In the genomic region with DNA sequence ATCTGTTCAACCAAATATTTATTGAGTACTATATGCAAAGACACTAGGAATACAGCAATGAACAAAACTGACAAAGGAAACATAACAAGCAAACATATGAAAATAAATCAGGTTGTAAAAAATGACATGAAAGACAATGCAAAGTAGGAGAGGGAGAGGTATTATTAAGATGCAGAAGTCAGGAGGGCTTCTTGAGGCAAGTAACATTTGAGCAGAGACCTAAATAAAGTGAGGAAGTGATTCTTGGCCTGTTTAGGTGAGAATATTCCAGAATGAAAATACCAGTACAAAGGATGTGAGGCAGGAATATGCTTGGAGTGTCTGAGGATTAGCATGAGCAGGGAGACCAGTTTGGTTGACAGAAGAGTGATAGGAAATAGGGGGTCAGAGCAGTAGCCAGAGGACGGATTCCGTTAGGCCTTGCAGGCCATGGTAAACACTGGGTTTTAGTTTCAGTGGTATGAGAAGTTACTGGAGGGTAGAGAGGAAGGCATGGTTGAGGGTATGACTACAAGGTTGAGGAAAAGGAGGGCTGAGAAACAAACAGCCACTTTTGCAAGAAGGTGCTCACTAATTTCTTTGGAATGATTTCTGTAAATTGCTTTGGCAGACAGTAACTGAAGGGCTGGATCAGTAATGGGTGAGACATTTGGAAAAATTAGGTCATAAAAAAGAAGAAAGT, we compare ENCODE assay signal across 14 cellular contexts.
A peak's percentile ranks its signal among the peaks of the same experiment; 100 is the strongest.
DNase-seq lines count a peak whose midpoint lies in the region; ATAC-seq and TF ChIP-seq lines count a peak whose summit lies in the region.
"Had no signal": no experiment of that assay in that cellular context is flagged by ENCODE, and none has a peak within 500 bp of the region (broad histone marks: within the 10 kb centered on the region; RNA-seq: fewer than 3 reads in every experiment).

No MANE protein-coding gene starts in this region.

- peaks cover 10% of the 10 kb centered on the region for H3K4me1 Mint-ChIP-seq in CD4-positive, alpha-beta T cell (ENCODE audit: low read depth)

- H3K4me3 ChIP-seq in AG09309 (ENCODE audit: control insufficient read depth, low read depth, low read length), result no peak overlapping the region
- H3K4me3 ChIP-seq: esophagus squamous epithelium had no signal

- no peaks in the 10 kb centered on the region for H3K9me3 Mint-ChIP-seq in CD4-positive, alpha-beta T cell

- H3K27me3 ChIP-seq in CD4-positive, alpha-beta T cell (ENCODE audit: control insufficient read depth, insufficient read depth, low read length), result no peaks in the 10 kb centered on the region
- H3K27me3 ChIP-seq: esophagus squamous epithelium had no signal

- TF ChIP-seq CTCF in AG09309 (IDR thresholded peaks at IDR 0.05; ENCODE audit: control insufficient read depth, insufficient read depth, low read depth, low read length, missing control alignments), result no peak
- no peak for TF ChIP-seq CTCF in CD4-positive, alpha-beta T cell (IDR thresholded peaks at IDR 0.05)

- peaks cover 11% of the 10 kb centered on the region for H3K36me3 Mint-ChIP-seq in CD4-positive, alpha-beta T cell (ENCODE audit: low read depth)

- intact Hi-C loops in CD4-positive, alpha-beta T cell (cut with DNase I, micrococcal nuclease), result no loop called here

- ATAC-seq in GM21360 (IDR thresholded peaks at IDR 0.05; ENCODE audit: unreplicated experiment) (peak; percentile 68), GM18858 (IDR thresholded peaks at IDR 0.05; ENCODE audit: unreplicated experiment) (no peak), GM19397 (IDR thresholded peaks at IDR 0.05; ENCODE audit: unreplicated experiment) (no peak)
- no peak for ATAC-seq in CD4-positive, alpha-beta T cell (ENCODE audit: poor library complexity)

- CTCF ChIA-PET in CD4-positive, alpha-beta T cell (lab: Charles Lee), result no interaction called here

- H3K4me3 Mint-ChIP-seq in CD4-positive, alpha-beta T cell, result no peak overlapping the region

- peak; percentile 72 for DNase-seq in AG09309 (ENCODE audit: low read depth)
- peak; percentile 67 for DNase-seq in M059J (ENCODE audit: low read depth)
- peak; percentile 29 for DNase-seq in germinal center (ENCODE audit: low spot score)
- DNase-seq in CD4-positive, alpha-beta T cell, result no peak
- DNase-seq in NCI-H2171 (lab: John Stamatoyannopoulos, UW), result no peak
- DNase-seq: ACHN; activated CD8-positive, alpha-beta memory T cell treated with anti-CD3 and anti-CD28 coated beads, Interleukin-2, amount 50 U/mL, for 48 hours; esophagus squamous epithelium; NCI-H2107; occipital lobe; stimulated activated CD4-positive, alpha-beta T cell treated with anti-CD3 and anti-CD28 coated beads, Interleukin-15, amount 100 ng/mL, for 24 hours had no signal

- POLR2A ChIA-PET in CD4-positive, alpha-beta T cell (lab: Charles Lee), result no interaction called here

- no peaks in the 10 kb centered on the region for H3K9me3 ChIP-seq in CD4-positive, alpha-beta T cell (ENCODE audit: control insufficient read depth, low read length)
- H3K9me3 ChIP-seq: esophagus squamous epithelium had no signal

- H3K27me3 Mint-ChIP-seq in CD4-positive, alpha-beta T cell, result no peaks in the 10 kb centered on the region

- no peak overlapping the region for H3K27ac Mint-ChIP-seq in CD4-positive, alpha-beta T cell

- no peak overlapping the region for H3K27ac ChIP-seq in CD4-positive, alpha-beta T cell (ENCODE audit: low read depth, low read length)
- H3K27ac ChIP-seq: esophagus squamous epithelium had no signal

Comparison
In these comparisons a context has a peak if more than half of its experiments do, and no peak if none do; other contexts are left out.
1. DNase-seq: peak in AG09309 (single experiment), M059J (single experiment) and germinal center (single experiment); none in CD4-positive, alpha-beta T cell (0 of 10) and NCI-H2171 (single experiment).